In the genomic region with DNA sequence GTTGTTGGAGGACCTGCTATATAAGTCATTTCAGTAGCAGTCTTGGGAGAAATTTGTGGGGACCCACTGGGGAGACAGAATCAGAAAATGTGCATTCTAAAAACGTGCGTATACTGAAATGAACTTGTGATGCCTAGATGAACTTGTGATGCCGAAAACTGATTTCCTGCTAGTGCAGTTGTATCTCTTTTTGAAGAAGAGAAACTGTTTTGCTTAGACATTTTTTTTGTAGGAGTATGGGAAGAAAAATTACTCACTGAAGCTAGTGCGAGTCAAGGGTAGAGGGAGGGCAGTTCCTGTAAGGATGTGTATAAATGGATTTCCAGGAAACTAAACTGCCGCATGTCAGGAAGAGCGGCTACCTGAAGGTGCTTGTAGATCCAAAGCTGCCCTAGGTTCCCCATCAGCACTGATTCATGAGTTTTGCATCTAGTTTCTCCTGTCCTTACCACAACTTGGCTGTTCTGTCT, we compare ENCODE assay signal across 10 cellular contexts. TPM values are rescaled to one million over a fixed set of nuclear protein-coding genes. Genes with fewer than 3 reads are reported as not detected.
DNase-seq lines count a peak whose midpoint lies in the region; ATAC-seq and TF ChIP-seq lines count a peak whose summit lies in the region.
"Had no signal": no experiment of that assay in that cellular context is flagged by ENCODE, and none has a peak within 500 bp of the region (broad histone marks: within the 10 kb centered on the region; RNA-seq: fewer than 3 reads in every experiment).

No MANE protein-coding gene starts in this region.

- no peaks in the 10 kb centered on the region for H3K9me3 Mint-ChIP-seq in CD4-positive, alpha-beta memory T cell
- H3K9me3 Mint-ChIP-seq in naive thymus-derived CD8-positive, alpha-beta T cell = no peaks in the 10 kb centered on the region

- H3K27me3 Mint-ChIP-seq in CD4-positive, alpha-beta memory T cell = no peaks in the 10 kb centered on the region
- H3K27me3 Mint-ChIP-seq in naive thymus-derived CD8-positive, alpha-beta T cell = no peaks in the 10 kb centered on the region

- H3K4me1 ChIP-seq in CD4-positive, alpha-beta memory T cell (ENCODE audit: insufficient read depth, low read length) = peaks cover 12% of the 10 kb centered on the region
- H3K4me1 ChIP-seq in ascending aorta = peaks cover 3 to 31% of the 10 kb centered on the region in 2 donors

- peak overlapping the region; percentile 49 to 84 (median 80) for H3K4me3 Mint-ChIP-seq in CD4-positive, alpha-beta memory T cell
- peak overlapping the region; percentile 52 to 82 (median 66) for H3K4me3 Mint-ChIP-seq in naive thymus-derived CD8-positive, alpha-beta T cell

- peak; percentile 61 for ATAC-seq in HG03066 (IDR thresholded peaks at IDR 0.05; ENCODE audit: low read depth, unreplicated experiment)
- ATAC-seq in naive thymus-derived CD8-positive, alpha-beta T cell = peak in 1 of 2 donors; percentile 63
- ATAC-seq in GM19467 (IDR thresholded peaks at IDR 0.05; ENCODE audit: unreplicated experiment) = no peak

- H3K36me3 Mint-ChIP-seq in CD4-positive, alpha-beta memory T cell = no peaks in the 10 kb centered on the region
- peaks cover 0 to 3% (median 0%) of the 10 kb centered on the region in 3 donors for H3K36me3 Mint-ChIP-seq in naive thymus-derived CD8-positive, alpha-beta T cell

- H3K27ac ChIP-seq in CD4-positive, alpha-beta memory T cell (ENCODE audit: low read depth, low read length) = peak overlapping the region; percentile 19
- peak overlapping the region; percentile 84 to 89 for H3K27ac ChIP-seq in ascending aorta

- POLR2A ChIA-PET in CD4-positive, alpha-beta memory T cell (lab: Charles Lee; ENCODE audit: partially characterized antibody) = no interaction called here
- POLR2A ChIA-PET in naive thymus-derived CD8-positive, alpha-beta T cell (lab: Charles Lee) = no interaction called here

- H3K4me1 Mint-ChIP-seq in CD4-positive, alpha-beta memory T cell = peaks cover 10 to 21% (median 14%) of the 10 kb centered on the region in 4 donors
- H3K4me1 Mint-ChIP-seq in naive thymus-derived CD8-positive, alpha-beta T cell = peaks cover 5 to 17% (median 12%) of the 10 kb centered on the region in 4 donors

- H3K9me3 ChIP-seq in CD4-positive, alpha-beta memory T cell (ENCODE audit: control insufficient read depth in 1 of 2, low read length in 2 of 2) = no peaks in the 10 kb centered on the region
- no peaks in the 10 kb centered on the region for H3K9me3 ChIP-seq in ascending aorta

- H3K36me3 ChIP-seq in CD4-positive, alpha-beta memory T cell (ENCODE audit: insufficient read depth, low read length) = no peaks in the 10 kb centered on the region
- peaks cover 0 to 24% of the 10 kb centered on the region in 2 donors for H3K36me3 ChIP-seq in ascending aorta

- DNase-seq in CD4-positive, alpha-beta memory T cell = peak in 3 of 5 donors; percentile 8 to 21 (median 17)
- DNase-seq in ascending aorta (ENCODE audit: low spot score in 2 of 2) = no peak
- DNase-seq in naive thymus-derived CD8-positive, alpha-beta T cell = peak in 1 of 10 donors; percentile 5
- no peak for DNase-seq in DMS114 treated with DMSO at 0.1 percent for 48 hours (lab: John Stamatoyannopoulos, UW; ENCODE audit: unreplicated experiment)
- DNase-seq in NCI-H1417 treated with DMSO at 0.1 percent for 48 hours (lab: John Stamatoyannopoulos, UW) = no peak
- no peak for DNase-seq in NCI-H446 treated with DMSO at 0.1 percent for 48 hours (lab: John Stamatoyannopoulos, UW)
- DNase-seq: DND-41, SIG-M5 had no signal

- H3K27ac Mint-ChIP-seq in CD4-positive, alpha-beta memory T cell = peak overlapping the region; percentile 38 to 84 (median 68)
- peak overlapping the region in 8 of 10 donors; percentile 4 to 77 (median 54) for H3K27ac Mint-ChIP-seq in naive thymus-derived CD8-positive, alpha-beta T cell

- CTCF ChIA-PET in CD4-positive, alpha-beta memory T cell (lab: Charles Lee; ENCODE audit: partially characterized antibody) = no interaction called here

- intact Hi-C loops in CD4-positive, alpha-beta memory T cell (cut with micrococcal nuclease) = no loop called here
- intact Hi-C loops in ascending aorta (cut with DNase I) = loop anchor here (2.0 kb wide), 1 partner anchor 26 kb away; a partner anchor contains a TSS

- TF ChIP-seq CTCF in ascending aorta (IDR thresholded peaks at IDR 0.05) = no peak

- no peaks in the 10 kb centered on the region for H3K27me3 ChIP-seq in CD4-positive, alpha-beta memory T cell (ENCODE audit: insufficient read depth, low read length)
- H3K27me3 ChIP-seq in ascending aorta = no peaks in the 10 kb centered on the region

- peak overlapping the region in 1 of 2 donors; percentile 48 for H3K4me3 ChIP-seq in CD4-positive, alpha-beta memory T cell (ENCODE audit: low read length in 2 of 2)
- peak overlapping the region; percentile 35 to 59 for H3K4me3 ChIP-seq in ascending aorta

RNA-seq across cellular contexts. Expression of a gene that starts 25.4 kb away (rescaled TPM):
- 1 to 10 TPM in 1 of 2 experiments, under 1 TPM in 1; 0.93 to 1.8 TPM for total RNA-seq in CD4-positive, alpha-beta memory T cell
- 1 to 10 TPM in 1 of 2 donors, under 1 TPM in 1; 1.00 to 1.2 TPM for polyA plus RNA-seq in CD4-positive, alpha-beta memory T cell
- total RNA-seq in ascending aorta = 3.6 TPM
- total RNA-seq in naive thymus-derived CD8-positive, alpha-beta T cell = 1 to 10 TPM; 1.7 to 1.8 TPM
- 1 to 10 TPM in 1 of 3 donors, under 1 TPM in 2; 0.76 to 1.1 (median 0.79) TPM for polyA plus RNA-seq in naive thymus-derived CD8-positive, alpha-beta T cell

Comparison
In these comparisons a context has a peak if more than half of its experiments do, and no peak if none do; other contexts are left out.
1. DNase-seq: peak in CD4-positive, alpha-beta memory T cell (3 of 5); none in ascending aorta (0 of 2), DMS114 treated with DMSO at 0.1 percent for 48 hours (single experiment), NCI-H1417 treated with DMSO at 0.1 percent for 48 hours (single experiment) and NCI-H446 treated with DMSO at 0.1 percent for 48 hours (single experiment).